Comparison of ENCODE assay signal across 9 cellular contexts in the genomic region with DNA sequence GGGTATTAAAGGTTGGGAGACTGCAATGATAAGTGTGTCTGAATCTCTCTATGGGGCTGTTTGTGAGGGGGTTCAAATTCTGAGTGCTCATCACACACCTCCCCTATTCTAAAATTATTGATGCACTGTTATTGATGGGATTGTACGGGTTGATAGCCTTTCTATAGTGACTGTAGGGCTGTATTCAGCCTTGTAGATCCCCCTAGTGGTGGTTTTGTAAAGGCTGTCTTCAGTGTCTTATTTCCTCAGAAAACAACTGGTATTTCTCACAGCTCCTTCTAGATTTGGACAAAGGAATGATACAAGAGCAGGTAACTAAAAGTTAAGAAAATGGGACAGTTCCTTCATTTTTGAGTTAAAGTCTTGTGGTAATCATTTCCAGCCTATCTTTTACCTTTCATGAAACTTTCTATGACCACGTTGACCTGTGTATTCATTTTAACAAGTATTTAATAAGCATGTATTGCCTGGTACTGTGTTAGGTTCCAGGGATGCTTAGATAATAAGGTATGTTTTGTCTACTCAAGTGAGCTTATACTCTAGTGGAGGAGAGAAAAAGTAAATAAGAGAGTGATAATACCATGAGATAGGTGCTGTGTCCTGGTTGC. TPM values are rescaled to one million over a fixed set of nuclear protein-coding genes. Genes with fewer than 3 reads are reported as not detected.
DNase-seq lines count a peak whose midpoint lies in the region; ATAC-seq and TF ChIP-seq lines count a peak whose summit lies in the region.
"Had no signal": no experiment of that assay in that cellular context is flagged by ENCODE, and none has a peak within 500 bp of the region (broad histone marks: within the 10 kb centered on the region; RNA-seq: fewer than 3 reads in every experiment).

No MANE protein-coding gene starts in this region.

- H4K20me1 ChIP-seq in IMR-90 (ENCODE audit: insufficient read depth, low read length) = peaks cover 11% of the 10 kb centered on the region

- peak; percentile 34 to 82 (median 43) for DNase-seq in NCI-H1417 (lab: John Stamatoyannopoulos, UW)
- DNase-seq in NCI-H1417 treated with DMSO at 0.1 percent for 48 hours (lab: John Stamatoyannopoulos, UW) = no peak
- peak; percentile 65 for DNase-seq in IMR-90
- no peak for DNase-seq in Peyer's patch
- DNase-seq in colonic mucosa = no peak
- peak; percentile 73 for DNase-seq in mesenchymal stem cell
- no peak for DNase-seq in NK-92 (lab: John Stamatoyannopoulos, UW; ENCODE audit: unreplicated experiment)

- TF ChIP-seq CTCF in IMR-90 (conservative IDR thresholded peaks at IDR 0.05; ENCODE audit: low read depth, low read length) (peak; percentile 75), Peyer's patch (IDR thresholded peaks at IDR 0.05) (peak; percentile 52 to 79 (median 74)), colonic mucosa (IDR thresholded peaks at IDR 0.05) (peak; percentile 79)

- H3K9me3 ChIP-seq in IMR-90 (ENCODE audit: control insufficient read depth, insufficient read depth, low read length) (no peaks in the 10 kb centered on the region), Peyer's patch (no peaks in the 10 kb centered on the region), colonic mucosa (no peaks in the 10 kb centered on the region), mesenchymal stem cell (ENCODE audit: control insufficient read depth, low read length) (no peaks in the 10 kb centered on the region)
- H3K9me3 ChIP-seq: BLaER1 had no signal

- ATAC-seq in GM21381 (IDR thresholded peaks at IDR 0.05; ENCODE audit: unreplicated experiment) (peak; percentile 80), IMR-90 (ENCODE audit: low read depth) (peak; percentile 95)

- no peak overlapping the region for H2BK5ac ChIP-seq in IMR-90 (ENCODE audit: low read depth, low read length, poor library complexity, severe bottlenecking)
- H2BK5ac ChIP-seq in mesenchymal stem cell (ENCODE audit: low read depth, low read length, poor library complexity, severe bottlenecking) = no peak overlapping the region

- H3K4ac ChIP-seq in IMR-90 (ENCODE audit: low read depth, low read length) (no peak overlapping the region), mesenchymal stem cell (ENCODE audit: low read depth in 1 of 2, low read length in 2 of 2) (no peak overlapping the region)

- no peak overlapping the region for H2AK5ac ChIP-seq in IMR-90 (ENCODE audit: low read depth, low read length)
- no peak overlapping the region for H2AK5ac ChIP-seq in mesenchymal stem cell (ENCODE audit: low read length, severe bottlenecking)

- H3K18ac ChIP-seq in IMR-90 (ENCODE audit: low read depth, low read length) (no peak overlapping the region), mesenchymal stem cell (ENCODE audit: low read depth in 1 of 2, low read length in 2 of 2) (no peak overlapping the region)

- TF ChIP-seq POLR2A in IMR-90 (IDR thresholded peaks at IDR 0.05; ENCODE audit: low read depth, low read length) = no peak
- no peak for TF ChIP-seq POLR2A in Peyer's patch (IDR thresholded peaks at IDR 0.05)

- H3K4me2 ChIP-seq in IMR-90 (ENCODE audit: low read depth, low read length) (no peak overlapping the region), mesenchymal stem cell (ENCODE audit: low read length, poor library complexity, severe bottlenecking) (no peak overlapping the region)
- H3K4me2 ChIP-seq: BLaER1 had no signal

- H3K79me1 ChIP-seq in IMR-90 (ENCODE audit: low read depth in 1 of 2, low read length in 2 of 2) (peaks cover 7 to 35% of the 10 kb centered on the region in 2 experiments; a peak in 3 of 4 replicates), mesenchymal stem cell (replicated peaks; ENCODE audit: low read length, poor library complexity, severe bottlenecking) (peaks cover 4% of the 10 kb centered on the region)

- CTCF ChIA-PET in IMR-90 (lab: Yijun Ruan, JAX) = interaction anchor here (0.6 to 1.4 kb wide), 8 partner anchors 8 to 231 kb away, joined by 3 to 4 read pairs (median 3); no protein-coding TSS in a partner anchor

- peak; percentile 74 for TF ChIP-seq RAD21 in IMR-90 (IDR thresholded peaks at IDR 0.05; ENCODE audit: low read length)

- H2BK120ac ChIP-seq in IMR-90 (ENCODE audit: low read depth, low read length) (no peak overlapping the region), mesenchymal stem cell (ENCODE audit: low read depth, low read length) (no peak overlapping the region)

- no peaks in the 10 kb centered on the region for H3K9me1 ChIP-seq in IMR-90 (ENCODE audit: insufficient read depth, low read length)

- in situ Hi-C loops in IMR-90 (cut with MboI; ENCODE audit: low sequenced_read_pairs) = no loop called here

- no peak overlapping the region for H3K14ac ChIP-seq in IMR-90 (replicated peaks; ENCODE audit: low read depth, low read length)
- H3K14ac ChIP-seq in mesenchymal stem cell (ENCODE audit: low read length in 2 of 2) = no peak overlapping the region

- H3K4me3 ChIP-seq in IMR-90 (ENCODE audit: insufficient read depth, low read depth, low read length) = no peak overlapping the region
- H3K4me3 ChIP-seq in Peyer's patch = no peak overlapping the region
- no peak overlapping the region for H3K4me3 ChIP-seq in colonic mucosa
- H3K4me3 ChIP-seq in mesenchymal stem cell (ENCODE audit: insufficient read depth in 1 of 2, low read depth in 1 of 2, low read length in 2 of 2) = no peak overlapping the region
- H3K4me3 ChIP-seq: BLaER1 had no signal

- POLR2A ChIA-PET in IMR-90 (lab: Charles Lee; ENCODE audit: unreplicated experiment) = no interaction called here

- H2BK15ac ChIP-seq in IMR-90 (ENCODE audit: low read depth, low read length) (no peak overlapping the region), mesenchymal stem cell (ENCODE audit: low read depth, poor library complexity, severe bottlenecking) (no peak overlapping the region)

- H3K23ac ChIP-seq in IMR-90 (ENCODE audit: low read depth, low read length) (no peak overlapping the region), mesenchymal stem cell (ENCODE audit: low read length in 2 of 2) (no peak overlapping the region)

- dilution Hi-C loops in IMR-90 (cut with HindIII; ENCODE audit: low sequenced_read_pairs, unreplicated experiment) = no loop called here

- no peak overlapping the region for H4K91ac ChIP-seq in IMR-90 (ENCODE audit: insufficient read depth, low read depth, low read length)
- H4K91ac ChIP-seq in mesenchymal stem cell (ENCODE audit: low read length) = no peak overlapping the region

- H3K4me1 ChIP-seq in IMR-90 (ENCODE audit: control insufficient read depth, insufficient read depth, low read length) (peaks cover 2% of the 10 kb centered on the region; the same call in 1 of the 2 replicates), Peyer's patch (peaks cover 0 to 6% (median 0%) of the 10 kb centered on the region in 4 donors), colonic mucosa (no peaks in the 10 kb centered on the region), mesenchymal stem cell (ENCODE audit: control insufficient read depth, insufficient read depth, low read depth, low read length) (peaks cover 2% of the 10 kb centered on the region)

- intact Hi-C loops in IMR-90 (cut with micrococcal nuclease) = loop anchor here (1.0 to 5.0 kb wide), 2 partner anchors 84 to 231 kb away; a partner anchor contains a TSS
- intact Hi-C loops in colonic mucosa (cut with DNase I) = loop anchor here (2.0 kb wide), 1 partner anchor 230 kb away; a partner anchor contains a TSS

- peaks cover 9% of the 10 kb centered on the region for H3K36me3 ChIP-seq in IMR-90 (ENCODE audit: control insufficient read depth, insufficient read depth, low read length)
- peaks cover 0 to 48% (median 0%) of the 10 kb centered on the region in 3 donors for H3K36me3 ChIP-seq in Peyer's patch
- peaks cover 4% of the 10 kb centered on the region for H3K36me3 ChIP-seq in colonic mucosa
- H3K36me3 ChIP-seq in mesenchymal stem cell (ENCODE audit: control insufficient read depth in 1 of 2, insufficient read depth in 2 of 2, low read depth in 1 of 2, low read length in 2 of 2) = peaks cover 3 to 63% of the 10 kb centered on the region in 2 experiments

- H3K56ac ChIP-seq in IMR-90 (ENCODE audit: extremely low read depth, insufficient read depth, low read length) = no peak overlapping the region

- no peak overlapping the region for H2AK9ac ChIP-seq in IMR-90 (replicated peaks; ENCODE audit: low read depth, low read length, poor library complexity)

- H2AFZ ChIP-seq in IMR-90 (replicated peaks; ENCODE audit: low read length, poor library complexity) (no peak overlapping the region), mesenchymal stem cell (ENCODE audit: low read depth, low read length) (no peak overlapping the region)

- no TSS peak for BruUV-seq in IMR-90 (replicated peaks; lab: Mats Ljungman, UMichigan)

- WGBS in IMR-90 (ENCODE audit: extremely low coverage in 2 of 2, insufficient read length in 1 of 2), 2 experiments = no CpG with 5 or more reads among the region's 2 CpGs
- WGBS in mesenchymal stem cell = 60% methylated on average over 2 of the region's 2 CpGs

- H3K9ac ChIP-seq in IMR-90 (ENCODE audit: low read depth, low read length) = no peak overlapping the region
- no peak overlapping the region for H3K9ac ChIP-seq in colonic mucosa (ENCODE audit: low read depth in 2 of 2, low read length in 2 of 2)
- H3K9ac ChIP-seq in mesenchymal stem cell (ENCODE audit: low read length) = peak overlapping the region; percentile 24
- H3K9ac ChIP-seq: BLaER1 had no signal

- H2BK20ac ChIP-seq in IMR-90 (ENCODE audit: low read depth, low read length) = no peak overlapping the region

- no peak overlapping the region for H2BK12ac ChIP-seq in mesenchymal stem cell (ENCODE audit: low read length in 2 of 2)

- no peak overlapping the region for H4K5ac ChIP-seq in IMR-90 (ENCODE audit: low read depth, low read length)

- no peak overlapping the region for H4K8ac ChIP-seq in IMR-90 (ENCODE audit: low read depth in 2 of 2, low read length in 2 of 2)
- no peak overlapping the region for H4K8ac ChIP-seq in mesenchymal stem cell (ENCODE audit: low read length)

- no peak overlapping the region for H3K27ac ChIP-seq in IMR-90 (ENCODE audit: insufficient read depth, low read length)
- H3K27ac ChIP-seq in Peyer's patch = no peak overlapping the region
- H3K27ac ChIP-seq in colonic mucosa = no peak overlapping the region
- no peak overlapping the region for H3K27ac ChIP-seq in mesenchymal stem cell (ENCODE audit: low read length, poor library complexity, severe bottlenecking)
- H3K27ac ChIP-seq: BLaER1 had no signal

- H3K27me3 ChIP-seq in IMR-90 (ENCODE audit: control insufficient read depth, insufficient read depth, low read length) (no peaks in the 10 kb centered on the region), Peyer's patch (no peaks in the 10 kb centered on the region), colonic mucosa (no peaks in the 10 kb centered on the region), mesenchymal stem cell (ENCODE audit: control insufficient read depth in 1 of 2, insufficient read depth in 1 of 2, low read length in 2 of 2) (no peaks in the 10 kb centered on the region)
- H3K27me3 ChIP-seq: BLaER1 had no signal

RNA-seq across cellular contexts. Expression of a gene that starts 21.2 kb away (rescaled TPM):
- total RNA-seq in IMR-90 (2012; rRNA removed) (145 and 194 TPM in 2 replicates), Peyer's patch (100 to 1,000 TPM in 2 of 4 donors, 10 to 100 TPM in 2; 79.0 to 109 (median 94.0) TPM), colonic mucosa (100 to 1,000 TPM in 1 of 2 donors, 10 to 100 TPM in 1; 74.0 to 106 TPM)
- polyA plus RNA-seq in IMR-90 (2012; rRNA removed) = 54.3 and 57.6 TPM in 2 replicates
- 20.5 and 29.9 TPM in 2 replicates for polyA plus RNA-seq in IMR-90 (2012; cell fraction: cytosol; rRNA removed)
- polyA plus RNA-seq in IMR-90 (2012; cell fraction: nucleus; rRNA removed; ENCODE audit: low replicate concordance) = 27.3 and 57.4 TPM in 2 replicates
- 42.1 TPM for polyA plus RNA-seq in mesenchymal stem cell (2013, experiment 1 of 2)
- 43.5 TPM for polyA plus RNA-seq in mesenchymal stem cell (2013, experiment 2 of 2)

Comparison
In these comparisons a context has a peak if more than half of its experiments do, and no peak if none do; other contexts are left out.
1. DNase-seq: peak in NCI-H1417 (3 of 3), IMR-90 (single experiment) and mesenchymal stem cell (single experiment); none in NCI-H1417 treated with DMSO at 0.1 percent for 48 hours (single experiment), Peyer's patch (0 of 3), colonic mucosa (single experiment) and NK-92 (single experiment).
2. Peak in every context shown above with its lines, with median percentiles within 50 percentile points of each other: CTCF ChIP-seq.